In genomic region chr13:44259045-44260042, GRCh38 we compare ENCODE assay signal across 8 cellular contexts.
DNase-seq lines count a peak whose midpoint lies in the region; ATAC-seq, FAIRE-seq and TF ChIP-seq lines count a peak whose summit lies in the region.

No MANE protein-coding gene starts in this region.

- WGBS in right lobe of liver (ENCODE audit: insufficient coverage, low coverage, low lambda C conversion rate, missing lambda C conversion rate) = 41% methylated on average over 12 of the region's 12 CpGs
- WGBS in HepG2 (ENCODE audit: low lambda C conversion rate) = 13% methylated on average over 12 of the region's 12 CpGs
- 38 to 49% (median 44%) methylated on average over 12 of the region's 12 CpGs for WGBS in adrenal gland, 4 donors
- 54 to 64% methylated on average over 12 of the region's 12 CpGs for whole genome bisulfite sequencing in tibial nerve, 2 donors

- TF ChIP-seq CTCF in right lobe of liver (IDR thresholded peaks at IDR 0.05) (no peak), HepG2 (CRISPR knock-in tag; IDR thresholded peaks at IDR 0.05) (no peak), adrenal gland (IDR thresholded peaks at IDR 0.05) (no peak), tibial nerve (IDR thresholded peaks at IDR 0.05) (no peak)

- peak in 3 of 4 donors; percentile 23 to 63 (median 27) for ATAC-seq in right lobe of liver
- no peak for ATAC-seq in HepG2
- peak; percentile 60 for ATAC-seq in HG03196 (IDR thresholded peaks at IDR 0.05; ENCODE audit: unreplicated experiment)
- ATAC-seq in naive thymus-derived CD4-positive, alpha-beta T cell = peak; percentile 87

- POLR2A ChIA-PET in HepG2 (lab: Yijun Ruan, JAX) = no interaction called here
- POLR2A ChIA-PET in naive thymus-derived CD4-positive, alpha-beta T cell (lab: Charles Lee) = interaction anchor here (0.6 to 2.2 kb wide), 3 partner anchors 10 to 15 kb away, joined by 3 to 7 read pairs (median 3); no protein-coding TSS in a partner anchor

- H3K9me3 Mint-ChIP-seq in naive thymus-derived CD4-positive, alpha-beta T cell = peaks cover 0 to 3% (median 0%) of the 10 kb centered on the region in 11 donors

- H3K9me3 ChIP-seq in right lobe of liver = no peaks in the 10 kb centered on the region
- no peaks in the 10 kb centered on the region for H3K9me3 ChIP-seq in HepG2 (ENCODE audit: low read length)
- no peaks in the 10 kb centered on the region for H3K9me3 ChIP-seq in adrenal gland (replicated peaks in 1 of 3)
- no peaks in the 10 kb centered on the region for H3K9me3 ChIP-seq in naive thymus-derived CD4-positive, alpha-beta T cell (ENCODE audit: control insufficient read depth in 2 of 3, low read length in 3 of 3)
- no peaks in the 10 kb centered on the region for H3K9me3 ChIP-seq in tibial nerve

- H3K27me3 ChIP-seq in right lobe of liver = no peaks in the 10 kb centered on the region
- H3K27me3 ChIP-seq in HepG2 (ENCODE audit: control insufficient read depth in 1 of 2, insufficient read depth in 2 of 2, low read length in 2 of 2) = peaks cover 1 to 3% of the 10 kb centered on the region in 2 experiments; a peak in 1 of 5 replicates
- H3K27me3 ChIP-seq in adrenal gland = no peaks in the 10 kb centered on the region
- no peaks in the 10 kb centered on the region for H3K27me3 ChIP-seq in naive thymus-derived CD4-positive, alpha-beta T cell (ENCODE audit: control insufficient read depth in 2 of 2, insufficient read depth in 2 of 2, low read length in 2 of 2)
- H3K27me3 ChIP-seq in tibial nerve = no peaks in the 10 kb centered on the region

- H3K27ac ChIP-seq in right lobe of liver (no peak overlapping the region), HepG2 (ENCODE audit: extremely low read length, insufficient read depth, low read length) (no peak overlapping the region), adrenal gland (peak overlapping the region in 2 of 5 donors; percentile 47 to 59), tibial nerve (peak overlapping the region in 3 of 4 donors; percentile 19 to 55 (median 32))
- no peak overlapping the region for H3K27ac ChIP-seq in naive thymus-derived CD4-positive, alpha-beta T cell (ENCODE audit: low read depth, low read length)

- no peak for FAIRE-seq in HepG2 (lab: Jason Lieb, UNC)

- TF ChIP-seq POLR2A in right lobe of liver (IDR thresholded peaks at IDR 0.05) (no peak), HepG2 (IDR thresholded peaks at IDR 0.05; ENCODE audit: insufficient read depth in 1 of 2, low read depth in 2 of 2, low read length in 2 of 2) (no peak), adrenal gland (IDR thresholded peaks at IDR 0.05) (peak in 1 of 2 donors; percentile 18), tibial nerve (IDR thresholded peaks at IDR 0.05) (no peak)

- no peaks in the 10 kb centered on the region for H3K36me3 ChIP-seq in right lobe of liver
- no peaks in the 10 kb centered on the region for H3K36me3 ChIP-seq in HepG2 (replicated peaks in 1 of 2; ENCODE audit: control insufficient read depth in 1 of 2, insufficient read depth in 2 of 2, low read length in 2 of 2)
- H3K36me3 ChIP-seq in adrenal gland (replicated peaks in 1 of 2) = no peaks in the 10 kb centered on the region
- H3K36me3 ChIP-seq in naive thymus-derived CD4-positive, alpha-beta T cell (ENCODE audit: control insufficient read depth in 2 of 3, insufficient read depth in 3 of 3, low read length in 3 of 3) = no peaks in the 10 kb centered on the region
- no peaks in the 10 kb centered on the region for H3K36me3 ChIP-seq in tibial nerve

- in situ Hi-C loops in HepG2 (cut with HindIII; ENCODE audit: extremely low pct_ligation_motif_present, low pct_unique_long_range_greater_than_20kb) = no loop called here

- H4K20me1 ChIP-seq in HepG2 (ENCODE audit: insufficient read depth, low read length) = no peaks in the 10 kb centered on the region

- no peak for TF ChIP-seq EP300 in HepG2 (IDR thresholded peaks at IDR 0.05; ENCODE audit: low read depth in 2 of 2, low read length in 2 of 2)
- no peak for TF ChIP-seq EP300 in HepG2 (CRISPR knock-in tag; IDR thresholded peaks at IDR 0.05; ENCODE audit: borderline replicate concordance)
- TF ChIP-seq EP300 in tibial nerve (IDR thresholded peaks at IDR 0.05) = no peak

- no peak overlapping the region for H3K4me3 ChIP-seq in right lobe of liver
- no peak overlapping the region for H3K4me3 ChIP-seq in HepG2 (replicated peaks in 1 of 3; ENCODE audit: insufficient read depth in 1 of 3, low read depth in 2 of 3, low read length in 3 of 3)
- no peak overlapping the region for H3K4me3 ChIP-seq in adrenal gland
- peak overlapping the region; percentile 2 for H3K4me3 ChIP-seq in naive thymus-derived CD4-positive, alpha-beta T cell (ENCODE audit: low read length)
- H3K4me3 ChIP-seq in tibial nerve = no peak overlapping the region

- H3K4me3 Mint-ChIP-seq in naive thymus-derived CD4-positive, alpha-beta T cell = peak overlapping the region; percentile 40 to 87 (median 66)

- no peak for DNase-seq in right lobe of liver
- no peak for DNase-seq in HepG2 (ENCODE audit: low spot score)
- peak in 4 of 5 donors; percentile 19 to 81 (median 28) for DNase-seq in T-helper 1 cell
- peak in 6 of 7 donors; percentile 67 to 86 (median 74) for DNase-seq in adrenal gland
- peak in 8 of 9 donors; percentile 17 to 77 (median 35) for DNase-seq in naive thymus-derived CD4-positive, alpha-beta T cell
- DNase-seq in tibial nerve (ENCODE audit: low spot score in 2 of 2) = peak in 1 of 2 donors; percentile 50
- DNase-seq in ecto neural progenitor cell (ENCODE audit: low spot score) = no peak

- BruUV-seq in HepG2 (replicated peaks; lab: Mats Ljungman, UMichigan) = no TSS peak

- H3K36me3 Mint-ChIP-seq in naive thymus-derived CD4-positive, alpha-beta T cell = peaks cover 0 to 4% (median 0%) of the 10 kb centered on the region in 5 donors

- intact Hi-C loops in right lobe of liver (cut with DNase I) = no loop called here
- intact Hi-C loops in HepG2 (cut with micrococcal nuclease; ENCODE audit: unreplicated experiment) = no loop called here
- intact Hi-C loops in adrenal gland (cut with DNase I) = no loop called here
- intact Hi-C loops in naive thymus-derived CD4-positive, alpha-beta T cell (cut with micrococcal nuclease) = loop anchor here (1.0 to 5.0 kb wide), 3 partner anchors 15 to 67 kb away; no protein-coding TSS in a partner anchor

- H3K27ac Mint-ChIP-seq in naive thymus-derived CD4-positive, alpha-beta T cell = peak overlapping the region; percentile 68 to 94 (median 88)

- CTCF ChIA-PET in HepG2 (lab: Yijun Ruan, JAX; ENCODE audit: low intra/inter-chr PET ratio, low total read pairs) = no interaction called here
- CTCF ChIA-PET in naive thymus-derived CD4-positive, alpha-beta T cell (lab: Charles Lee) = interaction anchor here (0.7 kb wide), 1 partner anchor 102 kb away, joined by 3 read pairs; no protein-coding TSS in a partner anchor

- H2AFZ ChIP-seq in HepG2 (ENCODE audit: low read length) = no peak overlapping the region

- H3K4me1 ChIP-seq in right lobe of liver = no peaks in the 10 kb centered on the region
- H3K4me1 ChIP-seq in HepG2 (ENCODE audit: insufficient read depth, low read length) = no peaks in the 10 kb centered on the region
- peaks cover 4 to 5% of the 10 kb centered on the region in 2 donors for H3K4me1 ChIP-seq in adrenal gland (replicated peaks in 1 of 2)
- H3K4me1 ChIP-seq in naive thymus-derived CD4-positive, alpha-beta T cell (ENCODE audit: control insufficient read depth in 2 of 2, insufficient read depth in 2 of 2, low read length in 2 of 2) = peaks cover 7 to 10% of the 10 kb centered on the region in 2 donors
- H3K4me1 ChIP-seq in tibial nerve = peaks cover 0 to 19% (median 6%) of the 10 kb centered on the region in 4 donors

- H3K4me2 ChIP-seq in HepG2 (ENCODE audit: low read depth, low read length) = no peak overlapping the region

- H3K4me1 Mint-ChIP-seq in naive thymus-derived CD4-positive, alpha-beta T cell = peaks cover 9 to 24% (median 19%) of the 10 kb centered on the region in 7 donors

- peaks cover 0 to 6% (median 0%) of the 10 kb centered on the region in 5 donors for H3K27me3 Mint-ChIP-seq in naive thymus-derived CD4-positive, alpha-beta T cell

- no peak for TF ChIP-seq RAD21 in HepG2 (CRISPR knock-in tag; IDR thresholded peaks at IDR 0.05)

- no peaks in the 10 kb centered on the region for H3K79me2 ChIP-seq in HepG2 (ENCODE audit: insufficient read depth, low read length)

- H3K9ac ChIP-seq in HepG2 (ENCODE audit: insufficient read depth, low read depth, low read length) = no peak overlapping the region

TF ChIP-seq in HepG2, 621 proteins besides CTCF, POLR2A, EP300 and RAD21:
- no peak for TF ChIP-seq SKI (IDR thresholded peaks at IDR 0.05; ENCODE audit: partially characterized antibody)
- TF ChIP-seq KLF13 (CRISPR knock-in tag; IDR thresholded peaks at IDR 0.05) = no peak
- no peak for TF ChIP-seq REST (IDR thresholded peaks at IDR 0.05; ENCODE audit: borderline replicate concordance in 1 of 2, low read depth in 1 of 2, low read length in 2 of 2)
- no peak for TF ChIP-seq POLR2AphosphoS2 (IDR thresholded peaks at IDR 0.05; ENCODE audit: low read depth, low read length)
- TF ChIP-seq MAFG (CRISPR knock-in tag; IDR thresholded peaks at IDR 0.05) = no peak
- no peak for TF ChIP-seq REL (CRISPR knock-in tag; conservative IDR thresholded peaks at IDR 0.05)
- TF ChIP-seq ZNF317 (CRISPR knock-in tag; IDR thresholded peaks at IDR 0.05) = no peak
- no peak for TF ChIP-seq HCFC1 (IDR thresholded peaks at IDR 0.05; ENCODE audit: low read depth, low read length)

Comparison
In these comparisons a context has a peak if more than half of its experiments do, and no peak if none do; other contexts are left out.
1. DNase-seq: peak in T-helper 1 cell (4 of 5), adrenal gland (6 of 7) and naive thymus-derived CD4-positive, alpha-beta T cell (8 of 9); none in right lobe of liver (0 of 3), HepG2 (single experiment) and ecto neural progenitor cell (single experiment).
2. H3K27ac ChIP-seq: peak in tibial nerve (3 of 4); none in right lobe of liver (0 of 3), HepG2 (single experiment) and naive thymus-derived CD4-positive, alpha-beta T cell (single experiment).
3. intact Hi-C loops: an anchor here in naive thymus-derived CD4-positive, alpha-beta T cell (1.0 to 5.0 kb wide); none called in right lobe of liver, HepG2 and adrenal gland.